In genomic region chr11:100863080-100863581, GRCh38 we compare ENCODE assay signal across 1 cellular context.
TF ChIP-seq lines count a peak whose summit lies in the region.

No MANE protein-coding gene starts in this region.

TF ChIP-seq in K562, 482 proteins besides CTCF, POLR2A, EP300 and RAD21 (continued from another document and continues in another):
- TF ChIP-seq AFF1 (IDR thresholded peaks at IDR 0.05; ENCODE audit: low read depth in 1 of 2, partially characterized antibody in 2 of 2) (no peak), ZBED1 (IDR thresholded peaks at IDR 0.05) (no peak), MAZ (CRISPR knock-in tag; conservative IDR thresholded peaks at IDR 0.05 in 1 of 2, IDR thresholded peaks at IDR 0.05 in 1 of 2) (peak; percentile 48 to 50; a peak in 1 of 4 replicates), TARDBP (IDR thresholded peaks at IDR 0.05) (no peak), LEF1 (IDR thresholded peaks at IDR 0.05) (peak; percentile 61; the same call in 1 of the 2 replicates), THRA (IDR thresholded peaks at IDR 0.05) (no peak), POLR2G (IDR thresholded peaks at IDR 0.05; ENCODE audit: low read depth, low read length) (no peak), ZNF143 (CRISPR knock-in tag; IDR thresholded peaks at IDR 0.05) (no peak), HDAC2 (IDR thresholded peaks at IDR 0.05) (0 out of 2 replicates have a peak, but pooled peaks have one; percentile 42), ZNF766 (CRISPR knock-in tag; conservative IDR thresholded peaks at IDR 0.05) (no peak), GTF2E2 (tag; IDR thresholded peaks at IDR 0.05) (no peak), GABPA (tag; conservative IDR thresholded peaks at IDR 0.05; ENCODE audit: low read depth) (peak; percentile 35; the same call in 1 of the 2 replicates), ZNF174 (CRISPR knock-in tag; IDR thresholded peaks at IDR 0.05) (no peak), ZBTB26 (CRISPR knock-in tag; IDR thresholded peaks at IDR 0.05) (no peak), HNRNPK (IDR thresholded peaks at IDR 0.05; ENCODE audit: low read depth, low read length, poor library complexity, severe bottlenecking) (no peak), GABPB1 (CRISPR knock-in tag; IDR thresholded peaks at IDR 0.05) (no peak), ATF6 (CRISPR knock-in tag; IDR thresholded peaks at IDR 0.05) (no peak), FOXJ2 (tag; IDR thresholded peaks at IDR 0.05) (0 out of 2 replicates have a peak, but pooled peaks have one; percentile 28), CREM (IDR thresholded peaks at IDR 0.05; ENCODE audit: low read depth) (peak; percentile 42; the same call in 1 of the 2 replicates), ZNF274 (IDR thresholded peaks at IDR 0.05; ENCODE audit: borderline replicate concordance, low read depth, low read length) (no peak), ZNF184 (CRISPR knock-in tag; IDR thresholded peaks at IDR 0.05) (no peak), BRCA1 (IDR thresholded peaks at IDR 0.05) (no peak), BRCA1 (CRISPR knock-in tag; IDR thresholded peaks at IDR 0.05) (no peak), PHF21A (IDR thresholded peaks at IDR 0.05; ENCODE audit: borderline replicate concordance, low read depth) (no peak), PREB (CRISPR knock-in tag; IDR thresholded peaks at IDR 0.05) (no peak), NR1H2 (CRISPR knock-in tag; IDR thresholded peaks at IDR 0.05) (no peak), SIN3A (IDR thresholded peaks at IDR 0.05; ENCODE audit: borderline replicate concordance in 2 of 2, control insufficient read depth in 1 of 2, low read depth in 2 of 2, low read length in 2 of 2) (no peak), DPF2 (IDR thresholded peaks at IDR 0.05) (peak; percentile 90), ATF3 (IDR thresholded peaks at IDR 0.05) (no peak; the same call in 1 of the 2 replicates), ATF3 (CRISPR knock-in tag; conservative IDR thresholded peaks at IDR 0.05) (no peak), ZNF76 (CRISPR knock-in tag; IDR thresholded peaks at IDR 0.05; ENCODE audit: borderline replicate concordance) (no peak), ZBTB11 (CRISPR knock-in tag; IDR thresholded peaks at IDR 0.05) (peak in 1 of 3 experiments; percentile 19; a peak in 1 of 6 replicates), TCF3 (CRISPR knock-in tag; IDR thresholded peaks at IDR 0.05) (peak; percentile 93), E2F4 (CRISPR knock-in tag; IDR thresholded peaks at IDR 0.05; ENCODE audit: low read depth) (no peak), MTF1 (CRISPR knock-in tag; IDR thresholded peaks at IDR 0.05; ENCODE audit: borderline replicate concordance) (no peak), ZFP36 (IDR thresholded peaks at IDR 0.05; ENCODE audit: low read depth, low read length, partially characterized antibody) (no peak), ZNF75A (CRISPR knock-in tag; IDR thresholded peaks at IDR 0.05) (no peak), TEAD4 (IDR thresholded peaks at IDR 0.05; ENCODE audit: low read length) (peak; percentile 93), TEAD4 (CRISPR knock-in tag; IDR thresholded peaks at IDR 0.05; ENCODE audit: borderline replicate concordance) (no peak), SIRT6 (IDR thresholded peaks at IDR 0.05; ENCODE audit: low read depth, low read length) (no peak), AFF4 (CRISPR knock-in tag; IDR thresholded peaks at IDR 0.05) (no peak), FOXM1 (IDR thresholded peaks at IDR 0.05; ENCODE audit: low read depth) (peak; percentile 75), FOXM1 (CRISPR knock-in tag; IDR thresholded peaks at IDR 0.05; ENCODE audit: low read depth) (no peak), HMG20B (CRISPR knock-in tag; IDR thresholded peaks at IDR 0.05) (no peak), TAF9B (IDR thresholded peaks at IDR 0.05; ENCODE audit: partially characterized antibody) (peak; percentile 58), FOXA3 (CRISPR knock-in tag; conservative IDR thresholded peaks at IDR 0.05 in 1 of 2, IDR thresholded peaks at IDR 0.05 in 1 of 2) (peak; percentile 39 to 81; a peak in 2 of 4 replicates), GATA2 (CRISPR knock-in tag; IDR thresholded peaks at IDR 0.05) (peak; percentile 75), NR2C2 (CRISPR knock-in tag; IDR thresholded peaks at IDR 0.05) (no peak), NR2C2 (tag; IDR thresholded peaks at IDR 0.05) (no peak)
